Comparison of ENCODE assay signal across 8 cellular contexts in the genomic region with DNA sequence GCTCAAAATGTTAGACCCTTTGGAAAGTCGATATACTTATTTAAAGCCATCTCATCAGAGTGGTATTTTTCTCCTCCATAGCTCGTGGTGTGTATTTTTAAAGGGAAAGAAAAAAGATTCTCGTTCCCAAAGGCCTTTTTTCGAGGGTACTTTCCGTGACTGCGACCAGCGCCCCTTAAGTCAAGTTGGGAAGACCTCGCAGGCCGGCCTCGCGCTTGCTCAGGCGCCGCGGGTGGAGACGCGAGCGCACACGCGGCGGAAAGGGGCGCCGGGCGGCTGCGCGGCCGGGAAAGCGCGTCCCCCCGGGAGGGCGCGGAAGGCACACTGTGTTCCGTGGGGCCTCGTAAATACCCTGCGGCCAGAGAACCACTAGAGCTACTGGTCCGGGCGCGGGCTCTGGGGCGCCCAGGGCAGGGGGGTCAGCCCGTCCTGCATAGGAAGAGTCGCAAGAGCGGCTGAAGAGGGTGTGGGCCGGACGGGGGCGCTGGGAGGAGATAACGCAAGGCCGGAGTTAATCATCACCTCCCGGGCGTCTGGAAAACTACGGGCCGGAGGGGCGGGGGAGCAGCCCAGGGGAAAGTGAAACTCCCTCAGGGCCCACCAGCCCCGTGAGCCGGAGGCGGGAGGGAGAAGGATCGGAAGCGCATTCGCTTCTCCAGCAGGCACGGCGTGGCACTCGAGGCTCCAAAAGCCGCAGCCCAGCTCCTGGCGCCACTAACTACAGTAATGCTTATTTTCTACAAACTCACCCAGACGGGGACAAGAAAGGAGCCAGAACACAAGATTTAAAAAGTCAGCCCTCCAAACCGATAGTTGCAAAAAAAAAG. TPM values are rescaled to one million over a fixed set of nuclear protein-coding genes. Genes with fewer than 3 reads are reported as not detected.
DNase-seq lines count a peak whose midpoint lies in the region; ATAC-seq lines count a peak whose summit lies in the region.

No MANE protein-coding gene starts in this region.

- H3K4me1 Mint-ChIP-seq in IgD-negative memory B cell, result peaks cover 23 to 56% (median 33%) of the 10 kb centered on the region in 3 donors
- peaks cover 43% of the 10 kb centered on the region in 2 donors for H3K4me1 Mint-ChIP-seq in natural killer cell treated with Interleukin-12 subunit alpha and Interleukin-12 subunit beta and Interleukin-15 and Interleukin-18, amount 100 ng/mL, for 72 hours (ENCODE audit: low read depth in 2 of 2)

- peaks cover 0 to 9% (median 0%) of the 10 kb centered on the region in 3 donors for H3K9me3 Mint-ChIP-seq in IgD-negative memory B cell
- H3K9me3 Mint-ChIP-seq in natural killer cell treated with Interleukin-12 subunit alpha and Interleukin-12 subunit beta and Interleukin-15 and Interleukin-18, amount 100 ng/mL, for 72 hours, result no peaks in the 10 kb centered on the region

- H3K27me3 Mint-ChIP-seq in IgD-negative memory B cell, result peaks cover 5% of the 10 kb centered on the region
- no peaks in the 10 kb centered on the region for H3K27me3 Mint-ChIP-seq in natural killer cell treated with Interleukin-12 subunit alpha and Interleukin-12 subunit beta and Interleukin-15 and Interleukin-18, amount 100 ng/mL, for 72 hours

- peaks cover 6% of the 10 kb centered on the region for H3K36me3 Mint-ChIP-seq in IgD-negative memory B cell
- H3K36me3 Mint-ChIP-seq in natural killer cell treated with Interleukin-12 subunit alpha and Interleukin-12 subunit beta and Interleukin-15 and Interleukin-18, amount 100 ng/mL, for 72 hours, result no peaks in the 10 kb centered on the region

- DNase-seq in DMS153 treated with DMSO at 0.1 percent for 48 hours (lab: John Stamatoyannopoulos, UW; ENCODE audit: unreplicated experiment) (peak; percentile 74), RKO (ENCODE audit: low spot score) (peak; percentile 92), fibroblast of peridontal ligament (ENCODE audit: extremely low read depth) (peak; percentile 86)
- peak; percentile 26 to 59 for DNase-seq in activated T-helper 1 cell treated with anti-CD3 and anti-CD28 coated beads, Interleukin-2, amount 50 U/mL, for 16 hours (ENCODE audit: low read depth in 1 of 2, low spot score in 1 of 2)
- peak; percentile 91 for DNase-seq in natural killer cell treated with Interleukin-12 subunit alpha and Interleukin-12 subunit beta and Interleukin-15 and Interleukin-18, amount 100 ng/mL, for 72 hours (ENCODE audit: low spot score)
- DNase-seq in stimulated activated naive CD4-positive, alpha-beta T cell (lab: John Stamatoyannopoulos, UW), result peak; percentile 28 to 71 (median 60)

- H3K4me3 Mint-ChIP-seq in IgD-negative memory B cell, result peak overlapping the region; percentile 99 to 100 (median 100)
- peak overlapping the region; percentile 97 for H3K4me3 Mint-ChIP-seq in natural killer cell treated with Interleukin-12 subunit alpha and Interleukin-12 subunit beta and Interleukin-15 and Interleukin-18, amount 100 ng/mL, for 72 hours

- peak; percentile 36 for ATAC-seq in GM21526 (IDR thresholded peaks at IDR 0.05; ENCODE audit: low FRiP score, unreplicated experiment)
- peak; percentile 68 to 77 for ATAC-seq in natural killer cell treated with Interleukin-12 subunit alpha and Interleukin-12 subunit beta and Interleukin-15 and Interleukin-18, amount 100 ng/mL, for 72 hours

- peak overlapping the region; percentile 100 for H3K27ac Mint-ChIP-seq in IgD-negative memory B cell
- H3K27ac Mint-ChIP-seq in natural killer cell treated with Interleukin-12 subunit alpha and Interleukin-12 subunit beta and Interleukin-15 and Interleukin-18, amount 100 ng/mL, for 72 hours, result peak overlapping the region; percentile 97 to 98

RNA-seq across cellular contexts. Expression of gene WBP4, which starts 1.2 kb away (rescaled TPM):
- 3.7 TPM for polyA plus RNA-seq in IgD-negative memory B cell
- total RNA-seq in natural killer cell treated with Interleukin-12 subunit alpha and Interleukin-12 subunit beta and Interleukin-15 and Interleukin-18, amount 100 ng/mL, for 72 hours, result 10 to 100 TPM in 1 of 2 donors, 1 to 10 TPM in 1; 8.5 to 10.6 TPM

RNA-seq across cellular contexts. Expression of gene ELF1, which starts 41.0 kb away (rescaled TPM):
- polyA plus RNA-seq in IgD-negative memory B cell, result 148 TPM
- 10 to 100 TPM; 61.8 to 86.1 TPM for total RNA-seq in natural killer cell treated with Interleukin-12 subunit alpha and Interleukin-12 subunit beta and Interleukin-15 and Interleukin-18, amount 100 ng/mL, for 72 hours

Comparison
In these comparisons a context has a peak if more than half of its experiments do, and no peak if none do; other contexts are left out.
1. Peak in every context shown above with its lines: DNase-seq and ATAC-seq.